1 cellular context compared by ENCODE assay signal in the genomic region with DNA sequence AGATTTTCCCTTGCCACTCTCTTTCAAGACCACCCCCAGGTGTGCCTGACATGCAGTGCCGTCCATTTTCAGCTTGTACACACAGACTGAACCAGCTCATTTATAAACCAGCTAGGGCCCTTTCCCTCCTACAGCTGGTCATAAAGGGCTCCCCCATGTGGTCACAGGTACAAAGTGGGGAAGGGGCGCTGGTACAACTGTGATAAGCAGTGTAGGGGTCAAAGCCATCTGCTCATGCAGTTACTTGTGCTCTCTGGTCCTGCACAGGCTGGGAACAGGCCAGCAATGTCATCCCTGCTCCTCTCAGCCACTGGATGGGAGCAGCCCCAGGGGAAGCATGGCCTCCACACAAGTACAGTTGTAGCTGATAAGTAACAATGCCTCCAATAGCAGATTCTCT.
TF ChIP-seq lines count a peak whose summit lies in the region.

No MANE protein-coding gene starts in this region.

TF ChIP-seq in K562, 482 proteins besides CTCF, POLR2A, EP300 and RAD21:
- TF ChIP-seq TARDBP (IDR thresholded peaks at IDR 0.05) (no peak), ZKSCAN8 (CRISPR knock-in tag; IDR thresholded peaks at IDR 0.05) (no peak), ZBTB7A (IDR thresholded peaks at IDR 0.05; ENCODE audit: borderline replicate concordance, control insufficient read depth, low read depth, low read length) (peak; percentile 77), CREB1 (IDR thresholded peaks at IDR 0.05) (no peak), CREB1 (CRISPR knock-in tag; IDR thresholded peaks at IDR 0.05) (no peak)
- TF ChIP-seq, protein P1, sequence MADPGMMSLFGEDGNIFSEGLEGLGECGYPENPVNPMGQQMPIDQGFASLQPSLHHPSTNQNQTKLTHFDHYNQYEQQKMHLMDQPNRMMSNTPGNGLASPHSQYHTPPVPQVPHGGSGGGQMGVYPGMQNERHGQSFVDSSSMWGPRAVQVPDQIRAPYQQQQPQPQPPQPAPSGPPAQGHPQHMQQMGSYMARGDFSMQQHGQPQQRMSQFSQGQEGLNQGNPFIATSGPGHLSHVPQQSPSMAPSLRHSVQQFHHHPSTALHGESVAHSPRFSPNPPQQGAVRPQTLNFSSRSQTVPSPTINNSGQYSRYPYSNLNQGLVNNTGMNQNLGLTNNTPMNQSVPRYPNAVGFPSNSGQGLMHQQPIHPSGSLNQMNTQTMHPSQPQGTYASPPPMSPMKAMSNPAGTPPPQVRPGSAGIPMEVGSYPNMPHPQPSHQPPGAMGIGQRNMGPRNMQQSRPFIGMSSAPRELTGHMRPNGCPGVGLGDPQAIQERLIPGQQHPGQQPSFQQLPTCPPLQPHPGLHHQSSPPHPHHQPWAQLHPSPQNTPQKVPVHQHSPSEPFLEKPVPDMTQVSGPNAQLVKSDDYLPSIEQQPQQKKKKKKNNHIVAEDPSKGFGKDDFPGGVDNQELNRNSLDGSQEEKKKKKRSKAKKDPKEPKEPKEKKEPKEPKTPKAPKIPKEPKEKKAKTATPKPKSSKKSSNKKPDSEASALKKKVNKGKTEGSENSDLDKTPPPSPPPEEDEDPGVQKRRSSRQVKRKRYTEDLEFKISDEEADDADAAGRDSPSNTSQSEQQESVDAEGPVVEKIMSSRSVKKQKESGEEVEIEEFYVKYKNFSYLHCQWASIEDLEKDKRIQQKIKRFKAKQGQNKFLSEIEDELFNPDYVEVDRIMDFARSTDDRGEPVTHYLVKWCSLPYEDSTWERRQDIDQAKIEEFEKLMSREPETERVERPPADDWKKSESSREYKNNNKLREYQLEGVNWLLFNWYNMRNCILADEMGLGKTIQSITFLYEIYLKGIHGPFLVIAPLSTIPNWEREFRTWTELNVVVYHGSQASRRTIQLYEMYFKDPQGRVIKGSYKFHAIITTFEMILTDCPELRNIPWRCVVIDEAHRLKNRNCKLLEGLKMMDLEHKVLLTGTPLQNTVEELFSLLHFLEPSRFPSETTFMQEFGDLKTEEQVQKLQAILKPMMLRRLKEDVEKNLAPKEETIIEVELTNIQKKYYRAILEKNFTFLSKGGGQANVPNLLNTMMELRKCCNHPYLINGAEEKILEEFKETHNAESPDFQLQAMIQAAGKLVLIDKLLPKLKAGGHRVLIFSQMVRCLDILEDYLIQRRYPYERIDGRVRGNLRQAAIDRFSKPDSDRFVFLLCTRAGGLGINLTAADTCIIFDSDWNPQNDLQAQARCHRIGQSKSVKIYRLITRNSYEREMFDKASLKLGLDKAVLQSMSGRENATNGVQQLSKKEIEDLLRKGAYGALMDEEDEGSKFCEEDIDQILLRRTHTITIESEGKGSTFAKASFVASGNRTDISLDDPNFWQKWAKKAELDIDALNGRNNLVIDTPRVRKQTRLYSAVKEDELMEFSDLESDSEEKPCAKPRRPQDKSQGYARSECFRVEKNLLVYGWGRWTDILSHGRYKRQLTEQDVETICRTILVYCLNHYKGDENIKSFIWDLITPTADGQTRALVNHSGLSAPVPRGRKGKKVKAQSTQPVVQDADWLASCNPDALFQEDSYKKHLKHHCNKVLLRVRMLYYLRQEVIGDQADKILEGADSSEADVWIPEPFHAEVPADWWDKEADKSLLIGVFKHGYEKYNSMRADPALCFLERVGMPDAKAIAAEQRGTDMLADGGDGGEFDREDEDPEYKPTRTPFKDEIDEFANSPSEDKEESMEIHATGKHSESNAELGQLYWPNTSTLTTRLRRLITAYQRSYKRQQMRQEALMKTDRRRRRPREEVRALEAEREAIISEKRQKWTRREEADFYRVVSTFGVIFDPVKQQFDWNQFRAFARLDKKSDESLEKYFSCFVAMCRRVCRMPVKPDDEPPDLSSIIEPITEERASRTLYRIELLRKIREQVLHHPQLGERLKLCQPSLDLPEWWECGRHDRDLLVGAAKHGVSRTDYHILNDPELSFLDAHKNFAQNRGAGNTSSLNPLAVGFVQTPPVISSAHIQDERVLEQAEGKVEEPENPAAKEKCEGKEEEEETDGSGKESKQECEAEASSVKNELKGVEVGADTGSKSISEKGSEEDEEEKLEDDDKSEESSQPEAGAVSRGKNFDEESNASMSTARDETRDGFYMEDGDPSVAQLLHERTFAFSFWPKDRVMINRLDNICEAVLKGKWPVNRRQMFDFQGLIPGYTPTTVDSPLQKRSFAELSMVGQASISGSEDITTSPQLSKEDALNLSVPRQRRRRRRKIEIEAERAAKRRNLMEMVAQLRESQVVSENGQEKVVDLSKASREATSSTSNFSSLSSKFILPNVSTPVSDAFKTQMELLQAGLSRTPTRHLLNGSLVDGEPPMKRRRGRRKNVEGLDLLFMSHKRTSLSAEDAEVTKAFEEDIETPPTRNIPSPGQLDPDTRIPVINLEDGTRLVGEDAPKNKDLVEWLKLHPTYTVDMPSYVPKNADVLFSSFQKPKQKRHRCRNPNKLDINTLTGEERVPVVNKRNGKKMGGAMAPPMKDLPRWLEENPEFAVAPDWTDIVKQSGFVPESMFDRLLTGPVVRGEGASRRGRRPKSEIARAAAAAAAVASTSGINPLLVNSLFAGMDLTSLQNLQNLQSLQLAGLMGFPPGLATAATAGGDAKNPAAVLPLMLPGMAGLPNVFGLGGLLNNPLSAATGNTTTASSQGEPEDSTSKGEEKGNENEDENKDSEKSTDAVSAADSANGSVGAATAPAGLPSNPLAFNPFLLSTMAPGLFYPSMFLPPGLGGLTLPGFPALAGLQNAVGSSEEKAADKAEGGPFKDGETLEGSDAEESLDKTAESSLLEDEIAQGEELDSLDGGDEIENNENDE (IDR thresholded peaks at IDR 0.05; ENCODE audit: low read depth, low read length), result no peak
- TF ChIP-seq, protein P2, sequence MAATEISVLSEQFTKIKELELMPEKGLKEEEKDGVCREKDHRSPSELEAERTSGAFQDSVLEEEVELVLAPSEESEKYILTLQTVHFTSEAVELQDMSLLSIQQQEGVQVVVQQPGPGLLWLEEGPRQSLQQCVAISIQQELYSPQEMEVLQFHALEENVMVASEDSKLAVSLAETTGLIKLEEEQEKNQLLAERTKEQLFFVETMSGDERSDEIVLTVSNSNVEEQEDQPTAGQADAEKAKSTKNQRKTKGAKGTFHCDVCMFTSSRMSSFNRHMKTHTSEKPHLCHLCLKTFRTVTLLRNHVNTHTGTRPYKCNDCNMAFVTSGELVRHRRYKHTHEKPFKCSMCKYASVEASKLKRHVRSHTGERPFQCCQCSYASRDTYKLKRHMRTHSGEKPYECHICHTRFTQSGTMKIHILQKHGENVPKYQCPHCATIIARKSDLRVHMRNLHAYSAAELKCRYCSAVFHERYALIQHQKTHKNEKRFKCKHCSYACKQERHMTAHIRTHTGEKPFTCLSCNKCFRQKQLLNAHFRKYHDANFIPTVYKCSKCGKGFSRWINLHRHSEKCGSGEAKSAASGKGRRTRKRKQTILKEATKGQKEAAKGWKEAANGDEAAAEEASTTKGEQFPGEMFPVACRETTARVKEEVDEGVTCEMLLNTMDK (IDR thresholded peaks at IDR 0.05; ENCODE audit: borderline replicate concordance, insufficient read depth, low read depth, low read length, poor library complexity, severe bottlenecking), result peak; percentile 34
- TF ChIP-seq, protein P3, sequence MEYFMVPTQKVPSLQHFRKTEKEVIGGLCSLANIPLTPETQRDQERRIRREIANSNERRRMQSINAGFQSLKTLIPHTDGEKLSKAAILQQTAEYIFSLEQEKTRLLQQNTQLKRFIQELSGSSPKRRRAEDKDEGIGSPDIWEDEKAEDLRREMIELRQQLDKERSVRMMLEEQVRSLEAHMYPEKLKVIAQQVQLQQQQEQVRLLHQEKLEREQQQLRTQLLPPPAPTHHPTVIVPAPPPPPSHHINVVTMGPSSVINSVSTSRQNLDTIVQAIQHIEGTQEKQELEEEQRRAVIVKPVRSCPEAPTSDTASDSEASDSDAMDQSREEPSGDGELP (CRISPR knock-in tag; IDR thresholded peaks at IDR 0.05; ENCODE audit: borderline replicate concordance), result peak; percentile 38; the same call in 1 of the 2 replicates
